ENCODE assay signal across 9 cellular contexts in the genomic region with DNA sequence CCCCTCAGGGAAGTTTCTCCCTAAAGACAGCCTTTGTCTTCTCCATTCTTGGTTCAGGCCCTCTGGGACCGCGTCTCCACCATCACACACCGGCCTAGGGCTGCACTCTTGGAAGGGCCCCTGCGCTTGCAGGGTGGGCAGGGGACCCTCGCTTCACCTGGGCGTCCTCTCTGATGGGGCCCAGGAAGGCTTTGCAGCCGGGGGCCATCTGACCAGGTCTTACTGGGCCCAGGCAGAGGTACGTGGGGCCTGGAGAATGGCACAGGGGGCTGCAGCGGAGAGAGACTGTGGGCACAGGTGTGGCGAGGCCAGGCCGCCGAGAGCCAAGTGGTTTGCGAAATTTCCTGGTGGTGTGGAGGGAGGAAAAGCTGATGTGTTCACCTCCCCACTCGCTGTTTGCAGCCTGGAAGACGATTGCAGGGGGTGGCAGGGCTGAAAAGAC. TPM values are rescaled to one million over a fixed set of nuclear protein-coding genes. Genes with fewer than 3 reads are reported as not detected.
DNase-seq lines count a peak whose midpoint lies in the region; ATAC-seq and TF ChIP-seq lines count a peak whose summit lies in the region.
"Had no signal": no experiment of that assay in that cellular context is flagged by ENCODE, and none has a peak within 500 bp of the region (broad histone marks: within the 10 kb centered on the region; RNA-seq: fewer than 3 reads in every experiment).

No MANE protein-coding gene starts in this region.

- no peaks in the 10 kb centered on the region for H3K36me3 ChIP-seq in liver (ENCODE audit: control insufficient read depth in 4 of 4, insufficient read depth in 3 of 4, low read depth in 1 of 4, low read length in 3 of 4)
- no peaks in the 10 kb centered on the region for H3K36me3 ChIP-seq in tibial artery

- DNase-seq in activated CD8-positive, alpha-beta memory T cell treated with anti-CD3 and anti-CD28 coated beads, Interleukin-2, amount 10 ng/mL, durations not matched to agents 7 days and 5 days, result no peak
- DNase-seq in activated CD8-positive, alpha-beta memory T cell treated with anti-CD3 and anti-CD28 coated beads, Interleukin-2, amount 50 U/mL, for 48 hours, result no peak
- DNase-seq in tibial artery, result no peak
- DNase-seq in amygdala (lab: John Stamatoyannopoulos, UW), result no peak

- H3K36me3 Mint-ChIP-seq in activated CD8-positive, alpha-beta memory T cell treated with anti-CD3 and anti-CD28 coated beads, Interleukin-2, amount 10 ng/mL, durations not matched to agents 7 days and 5 days, result peaks cover 10% of the 10 kb centered on the region

- intact Hi-C loops in tibial artery (cut with DNase I; ENCODE audit: low total_unique reads), result no loop called here

- TF ChIP-seq CTCF in liver (IDR thresholded peaks at IDR 0.05; ENCODE audit: low read depth, low read length, missing input control), result no peak
- TF ChIP-seq CTCF in tibial artery (IDR thresholded peaks at IDR 0.05), result no peak

- WGBS in adipose tissue, 3 donors, result 42 to 69% (median 45%) methylated on average over 15 of the region's 15 CpGs
- WGBS in liver, result 68% methylated on average over 15 of the region's 15 CpGs

- no peaks in the 10 kb centered on the region for H3K9me3 ChIP-seq in liver (ENCODE audit: control insufficient read depth in 4 of 4, low read length in 3 of 4)
- H3K9me3 ChIP-seq in tibial artery, result no peaks in the 10 kb centered on the region
- H3K9me3 ChIP-seq: mucosa of descending colon had no signal

- H3K27ac Mint-ChIP-seq in activated CD8-positive, alpha-beta memory T cell treated with anti-CD3 and anti-CD28 coated beads, Interleukin-2, amount 10 ng/mL, durations not matched to agents 7 days and 5 days, result peak overlapping the region; percentile 97

- peaks cover 59% of the 10 kb centered on the region for H3K4me1 Mint-ChIP-seq in activated CD8-positive, alpha-beta memory T cell treated with anti-CD3 and anti-CD28 coated beads, Interleukin-2, amount 10 ng/mL, durations not matched to agents 7 days and 5 days

- H3K27me3 ChIP-seq in liver (ENCODE audit: control insufficient read depth in 4 of 4, insufficient read depth in 4 of 4, low read length in 3 of 4) (no peaks in the 10 kb centered on the region), tibial artery (no peaks in the 10 kb centered on the region)

- CTCF ChIA-PET in activated CD8-positive, alpha-beta memory T cell treated with anti-CD3 and anti-CD28 coated beads, Interleukin-2, amount 10 ng/mL, durations not matched to agents 7 days and 5 days (lab: Charles Lee), result interaction anchor here (0.9 to 2.5 kb wide), 6 partner anchors 10 to 166 kb away, joined by 3 to 9 read pairs (median 4); no protein-coding TSS in a partner anchor

- no peak overlapping the region for H3K9ac ChIP-seq in liver (ENCODE audit: low read depth in 1 of 2, low read length in 2 of 2)

- H3K4me3 ChIP-seq in liver (ENCODE audit: low read depth in 1 of 3, low read length in 3 of 3) (peak overlapping the region in 1 of 3 donors; percentile 53), tibial artery (peak overlapping the region; percentile 55 to 62)
- H3K4me3 ChIP-seq: mucosa of descending colon had no signal

- no peaks in the 10 kb centered on the region for H3K9me3 Mint-ChIP-seq in activated CD8-positive, alpha-beta memory T cell treated with anti-CD3 and anti-CD28 coated beads, Interleukin-2, amount 10 ng/mL, durations not matched to agents 7 days and 5 days (ENCODE audit: low read depth)

- no peak for ATAC-seq in activated CD8-positive, alpha-beta memory T cell treated with anti-CD3 and anti-CD28 coated beads, Interleukin-2, amount 10 ng/mL, durations not matched to agents 7 days and 5 days
- ATAC-seq in HG02981 (IDR thresholded peaks at IDR 0.05; ENCODE audit: unreplicated experiment), result no peak
- ATAC-seq in HG03108 (IDR thresholded peaks at IDR 0.05; ENCODE audit: unreplicated experiment), result no peak

- no peak for TF ChIP-seq RAD21 in liver (IDR thresholded peaks at IDR 0.05)

- H3K4me1 ChIP-seq in liver (ENCODE audit: control insufficient read depth in 4 of 4, insufficient read depth in 4 of 4, low read length in 3 of 4) (peaks cover 0 to 15% (median 10%) of the 10 kb centered on the region in 4 donors), tibial artery (peaks cover 0 to 32% (median 14%) of the 10 kb centered on the region in 4 donors)

- H3K27me3 Mint-ChIP-seq in activated CD8-positive, alpha-beta memory T cell treated with anti-CD3 and anti-CD28 coated beads, Interleukin-2, amount 10 ng/mL, durations not matched to agents 7 days and 5 days, result no peaks in the 10 kb centered on the region

- peak overlapping the region; percentile 91 for H3K4me3 Mint-ChIP-seq in activated CD8-positive, alpha-beta memory T cell treated with anti-CD3 and anti-CD28 coated beads, Interleukin-2, amount 10 ng/mL, durations not matched to agents 7 days and 5 days

- H3K27ac ChIP-seq in adipose tissue (ENCODE audit: low read depth, low read length), result peak overlapping the region; percentile 66
- peak overlapping the region; percentile 70 to 77 for H3K27ac ChIP-seq in liver (ENCODE audit: low read depth in 1 of 2, low read length in 2 of 2)
- peak overlapping the region; percentile 68 to 71 for H3K27ac ChIP-seq in tibial artery

TF ChIP-seq in liver, 16 proteins besides CTCF, POLR2A, EP300 and RAD21:
- no peak for TF ChIP-seq SP1 (IDR thresholded peaks at IDR 0.05)
- TF ChIP-seq FOXA1 (IDR thresholded peaks at IDR 0.05), result no peak
- TF ChIP-seq, protein P1, sequence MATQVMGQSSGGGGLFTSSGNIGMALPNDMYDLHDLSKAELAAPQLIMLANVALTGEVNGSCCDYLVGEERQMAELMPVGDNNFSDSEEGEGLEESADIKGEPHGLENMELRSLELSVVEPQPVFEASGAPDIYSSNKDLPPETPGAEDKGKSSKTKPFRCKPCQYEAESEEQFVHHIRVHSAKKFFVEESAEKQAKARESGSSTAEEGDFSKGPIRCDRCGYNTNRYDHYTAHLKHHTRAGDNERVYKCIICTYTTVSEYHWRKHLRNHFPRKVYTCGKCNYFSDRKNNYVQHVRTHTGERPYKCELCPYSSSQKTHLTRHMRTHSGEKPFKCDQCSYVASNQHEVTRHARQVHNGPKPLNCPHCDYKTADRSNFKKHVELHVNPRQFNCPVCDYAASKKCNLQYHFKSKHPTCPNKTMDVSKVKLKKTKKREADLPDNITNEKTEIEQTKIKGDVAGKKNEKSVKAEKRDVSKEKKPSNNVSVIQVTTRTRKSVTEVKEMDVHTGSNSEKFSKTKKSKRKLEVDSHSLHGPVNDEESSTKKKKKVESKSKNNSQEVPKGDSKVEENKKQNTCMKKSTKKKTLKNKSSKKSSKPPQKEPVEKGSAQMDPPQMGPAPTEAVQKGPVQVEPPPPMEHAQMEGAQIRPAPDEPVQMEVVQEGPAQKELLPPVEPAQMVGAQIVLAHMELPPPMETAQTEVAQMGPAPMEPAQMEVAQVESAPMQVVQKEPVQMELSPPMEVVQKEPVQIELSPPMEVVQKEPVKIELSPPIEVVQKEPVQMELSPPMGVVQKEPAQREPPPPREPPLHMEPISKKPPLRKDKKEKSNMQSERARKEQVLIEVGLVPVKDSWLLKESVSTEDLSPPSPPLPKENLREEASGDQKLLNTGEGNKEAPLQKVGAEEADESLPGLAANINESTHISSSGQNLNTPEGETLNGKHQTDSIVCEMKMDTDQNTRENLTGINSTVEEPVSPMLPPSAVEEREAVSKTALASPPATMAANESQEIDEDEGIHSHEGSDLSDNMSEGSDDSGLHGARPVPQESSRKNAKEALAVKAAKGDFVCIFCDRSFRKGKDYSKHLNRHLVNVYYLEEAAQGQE (IDR thresholded peaks at IDR 0.05), result no peak
- no peak for TF ChIP-seq EGR1 (IDR thresholded peaks at IDR 0.05; ENCODE audit: low read depth in 2 of 2)

RNA-seq across cellular contexts. Expression of a gene that starts 44.4 kb away (rescaled TPM):
- total RNA-seq in activated CD8-positive, alpha-beta memory T cell treated with anti-CD3 and anti-CD28 coated beads, Interleukin-2, amount 10 ng/mL, durations not matched to agents 7 days and 5 days, result 1 to 10 TPM; 1.9 to 8.9 TPM
- polyA plus RNA-seq in adipose tissue, result 10 to 100 TPM; 11.7 to 45.0 (median 23.4) TPM
- total RNA-seq in liver, result 10 to 100 TPM; 11.2 to 16.9 TPM
- polyA plus RNA-seq in liver, result 1 to 10 TPM; 2.9 to 5.6 TPM
